11 cellular contexts compared by ENCODE assay signal in genomic region chr17:82239401-82239925, GRCh38. TPM values are rescaled to one million over a fixed set of nuclear protein-coding genes. Genes with fewer than 3 reads are reported as not detected.
DNase-seq lines count a peak whose midpoint lies in the region; ATAC-seq, FAIRE-seq and TF ChIP-seq lines count a peak whose summit lies in the region.
"Had no signal": no experiment of that assay in that cellular context is flagged by ENCODE, and none has a peak within 500 bp of the region (broad histone marks: within the 10 kb centered on the region; RNA-seq: fewer than 3 reads in every experiment).

No MANE protein-coding gene starts in this region.

- no peak overlapping the region for H3K27ac Mint-ChIP-seq in T-helper 2 cell treated with Interferon-gamma antibody and Interleukin-4, amounts not matched to agents 5 μg/mL and 100 μg/mL, for 36 hours
- H3K27ac Mint-ChIP-seq in stimulated activated effector memory CD8-positive, alpha-beta T cell treated with anti-CD3 and anti-CD28 coated beads, Interleukin-12 subunit alpha, Interleukin-12 subunit beta, amount 100 ng/mL, for 72 hours = peak overlapping the region; percentile 93

- no peak for TF ChIP-seq POLR2A in esophagus squamous epithelium (IDR thresholded peaks at IDR 0.05)

- H3K4me1 Mint-ChIP-seq in T-helper 2 cell treated with Interferon-gamma antibody and Interleukin-4, amounts not matched to agents 5 μg/mL and 100 μg/mL, for 36 hours (ENCODE audit: low read depth) = peaks cover 25% of the 10 kb centered on the region
- H3K4me1 Mint-ChIP-seq in stimulated activated effector memory CD8-positive, alpha-beta T cell treated with anti-CD3 and anti-CD28 coated beads, Interleukin-12 subunit alpha, Interleukin-12 subunit beta, amount 100 ng/mL, for 72 hours = peaks cover 86% of the 10 kb centered on the region

- no peaks in the 10 kb centered on the region for H3K9me3 ChIP-seq in esophagus squamous epithelium

- peak overlapping the region in 1 of 4 donors; percentile 56 for H3K4me3 ChIP-seq in esophagus squamous epithelium

- ATAC-seq in stimulated activated effector memory CD8-positive, alpha-beta T cell treated with anti-CD3 and anti-CD28 coated beads, Interleukin-12 subunit alpha, Interleukin-12 subunit beta, amount 100 ng/mL, for 72 hours = no peak

- H3K27me3 ChIP-seq in esophagus squamous epithelium = no peaks in the 10 kb centered on the region

- no peaks in the 10 kb centered on the region for H3K27me3 Mint-ChIP-seq in T-helper 2 cell treated with Interferon-gamma antibody and Interleukin-4, amounts not matched to agents 5 μg/mL and 100 μg/mL, for 36 hours (ENCODE audit: low read depth)

- intact Hi-C loops in esophagus squamous epithelium (cut with DNase I) = loop anchor here (5.0 kb wide), 1 partner anchor 83 kb away; no protein-coding TSS in a partner anchor

- no peaks in the 10 kb centered on the region for H3K9me3 Mint-ChIP-seq in T-helper 2 cell treated with Interferon-gamma antibody and Interleukin-4, amounts not matched to agents 5 μg/mL and 100 μg/mL, for 36 hours
- no peaks in the 10 kb centered on the region for H3K9me3 Mint-ChIP-seq in stimulated activated effector memory CD8-positive, alpha-beta T cell treated with anti-CD3 and anti-CD28 coated beads, Interleukin-12 subunit alpha, Interleukin-12 subunit beta, amount 100 ng/mL, for 72 hours

- peaks cover 12 to 61% (median 17%) of the 10 kb centered on the region in 3 donors for H3K36me3 ChIP-seq in esophagus squamous epithelium

- WGBS in esophagus squamous epithelium, 2 donors = 54 to 70% methylated on average over 7 to 11 of the region's 17 CpGs

- H3K4me3 Mint-ChIP-seq in T-helper 2 cell treated with Interferon-gamma antibody and Interleukin-4, amounts not matched to agents 5 μg/mL and 100 μg/mL, for 36 hours = peak overlapping the region; percentile 15
- H3K4me3 Mint-ChIP-seq in stimulated activated effector memory CD8-positive, alpha-beta T cell treated with anti-CD3 and anti-CD28 coated beads, Interleukin-12 subunit alpha, Interleukin-12 subunit beta, amount 100 ng/mL, for 72 hours = peak overlapping the region; percentile 61

- peaks cover 28% of the 10 kb centered on the region for H3K36me3 Mint-ChIP-seq in T-helper 2 cell treated with Interferon-gamma antibody and Interleukin-4, amounts not matched to agents 5 μg/mL and 100 μg/mL, for 36 hours (ENCODE audit: low read depth)
- peaks cover 100% of the 10 kb centered on the region for H3K36me3 Mint-ChIP-seq in stimulated activated effector memory CD8-positive, alpha-beta T cell treated with anti-CD3 and anti-CD28 coated beads, Interleukin-12 subunit alpha, Interleukin-12 subunit beta, amount 100 ng/mL, for 72 hours

- peaks cover 77 to 99% (median 77%) of the 10 kb centered on the region in 3 donors for H3K4me1 ChIP-seq in esophagus squamous epithelium

- H3K27ac ChIP-seq in esophagus squamous epithelium = peak overlapping the region; percentile 62 to 86 (median 74)

- no peak for TF ChIP-seq CTCF in esophagus squamous epithelium (IDR thresholded peaks at IDR 0.05)

- no peak for FAIRE-seq in RCC 7860 (lab: Jason Lieb, UNC)
- FAIRE-seq: A204.1 had no signal

- no peak for DNase-seq in T-helper 2 cell treated with Interferon-gamma antibody and Interleukin-4, amounts not matched to agents 5 μg/mL and 100 μg/mL, for 36 hours (ENCODE audit: low spot score)
- DNase-seq in T-helper 2 cell (no peak), RCC 7860 (ENCODE audit: low spot score) (peak; percentile 41), esophagus squamous epithelium (lab: John Stamatoyannopoulos, UW) (no peak), NCI-H510A (lab: John Stamatoyannopoulos, UW) (no peak)
- DNase-seq in stimulated activated effector memory CD8-positive, alpha-beta T cell treated with anti-CD3 and anti-CD28 coated beads, Interleukin-12 subunit alpha, Interleukin-12 subunit beta, amount 100 ng/mL, for 72 hours (ENCODE audit: low spot score in 2 of 2) = no peak
- no peak for DNase-seq in stimulated activated CD4-positive, alpha-beta T cell treated with anti-CD3 and anti-CD28 coated beads, Interleukin-4, amount 100 ng/mL, for 24 hours
- no peak for DNase-seq in effector CD4-positive, alpha-beta T cell
- DNase-seq: cerebellar nuclear complex, SHP77 treated with DMSO at 0.1 percent for 48 hours had no signal

RNA-seq across cellular contexts. Expression of gene SLC16A3, which starts 10.6 kb away (rescaled TPM):
- total RNA-seq in esophagus squamous epithelium = 10 to 100 TPM; 18.8 to 32.9 (median 21.7) TPM

RNA-seq across cellular contexts. Expression of gene CCDC57, which starts 26.8 kb away (rescaled TPM):
- 10 to 100 TPM in 2 of 4 donors, 1 to 10 TPM in 2; 7.9 to 22.1 (median 9.8) TPM for total RNA-seq in esophagus squamous epithelium

RNA-seq across cellular contexts. Expression of gene CSNK1D, which starts 34.0 kb away (rescaled TPM):
- 100 to 1,000 TPM in 1 of 4 donors, 10 to 100 TPM in 3; 24.6 to 102 (median 57.1) TPM for total RNA-seq in esophagus squamous epithelium
